Comparison of ENCODE assay signal across 2 cellular contexts in the genomic region with DNA sequence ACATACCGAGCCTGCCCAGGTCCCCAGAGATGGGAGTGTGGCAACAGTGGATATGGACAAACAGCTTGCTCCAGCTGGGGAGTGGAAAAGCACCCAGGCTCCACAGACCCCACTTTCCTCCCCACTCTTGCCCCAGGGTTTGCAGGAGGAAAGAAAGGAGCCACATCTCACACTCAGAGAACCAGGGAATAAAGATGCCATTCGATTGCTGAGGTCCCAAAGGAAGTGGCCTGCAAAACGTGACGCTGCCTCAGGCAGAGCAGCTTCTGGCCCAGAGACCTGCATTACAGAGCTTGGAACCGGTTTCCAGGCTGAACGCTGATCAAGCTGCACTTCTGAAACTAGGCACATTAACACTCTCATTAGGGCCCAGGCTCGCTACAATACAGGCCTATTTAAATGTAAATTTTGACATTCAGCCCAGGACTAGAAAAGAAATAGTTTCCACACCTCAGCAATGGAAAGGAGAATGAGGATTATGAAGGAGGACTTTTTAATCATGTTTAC.
TF ChIP-seq lines count a peak whose summit lies in the region.

No MANE protein-coding gene starts in this region.

TF ChIP-seq in SK-N-SH, 30 proteins besides CTCF, POLR2A, EP300 and RAD21 (continued from another document):
- TF ChIP-seq MEF2A (IDR thresholded peaks at IDR 0.05; ENCODE audit: borderline replicate concordance, low read depth) = no peak
- TF ChIP-seq, protein P1, sequence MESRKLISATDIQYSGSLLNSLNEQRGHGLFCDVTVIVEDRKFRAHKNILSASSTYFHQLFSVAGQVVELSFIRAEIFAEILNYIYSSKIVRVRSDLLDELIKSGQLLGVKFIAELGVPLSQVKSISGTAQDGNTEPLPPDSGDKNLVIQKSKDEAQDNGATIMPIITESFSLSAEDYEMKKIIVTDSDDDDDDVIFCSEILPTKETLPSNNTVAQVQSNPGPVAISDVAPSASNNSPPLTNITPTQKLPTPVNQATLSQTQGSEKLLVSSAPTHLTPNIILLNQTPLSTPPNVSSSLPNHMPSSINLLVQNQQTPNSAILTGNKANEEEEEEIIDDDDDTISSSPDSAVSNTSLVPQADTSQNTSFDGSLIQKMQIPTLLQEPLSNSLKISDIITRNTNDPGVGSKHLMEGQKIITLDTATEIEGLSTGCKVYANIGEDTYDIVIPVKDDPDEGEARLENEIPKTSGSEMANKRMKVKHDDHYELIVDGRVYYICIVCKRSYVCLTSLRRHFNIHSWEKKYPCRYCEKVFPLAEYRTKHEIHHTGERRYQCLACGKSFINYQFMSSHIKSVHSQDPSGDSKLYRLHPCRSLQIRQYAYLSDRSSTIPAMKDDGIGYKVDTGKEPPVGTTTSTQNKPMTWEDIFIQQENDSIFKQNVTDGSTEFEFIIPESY (IDR thresholded peaks at IDR 0.05; ENCODE audit: borderline replicate concordance, low read depth) = no peak
- TF ChIP-seq MXI1 (IDR thresholded peaks at IDR 0.05; ENCODE audit: low read depth, low read length) = no peak
- TF ChIP-seq, protein P2, sequence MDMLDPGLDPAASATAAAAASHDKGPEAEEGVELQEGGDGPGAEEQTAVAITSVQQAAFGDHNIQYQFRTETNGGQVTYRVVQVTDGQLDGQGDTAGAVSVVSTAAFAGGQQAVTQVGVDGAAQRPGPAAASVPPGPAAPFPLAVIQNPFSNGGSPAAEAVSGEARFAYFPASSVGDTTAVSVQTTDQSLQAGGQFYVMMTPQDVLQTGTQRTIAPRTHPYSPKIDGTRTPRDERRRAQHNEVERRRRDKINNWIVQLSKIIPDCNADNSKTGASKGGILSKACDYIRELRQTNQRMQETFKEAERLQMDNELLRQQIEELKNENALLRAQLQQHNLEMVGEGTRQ (IDR thresholded peaks at IDR 0.05; ENCODE audit: borderline replicate concordance, low read depth, low read length) = no peak

TF ChIP-seq in SK-N-SH treated with all-trans-retinoic acid at 6 μM for 48 hours, 23 proteins besides CTCF, POLR2A, EP300 and RAD21 (continued from another document):
- TF ChIP-seq, protein P3, sequence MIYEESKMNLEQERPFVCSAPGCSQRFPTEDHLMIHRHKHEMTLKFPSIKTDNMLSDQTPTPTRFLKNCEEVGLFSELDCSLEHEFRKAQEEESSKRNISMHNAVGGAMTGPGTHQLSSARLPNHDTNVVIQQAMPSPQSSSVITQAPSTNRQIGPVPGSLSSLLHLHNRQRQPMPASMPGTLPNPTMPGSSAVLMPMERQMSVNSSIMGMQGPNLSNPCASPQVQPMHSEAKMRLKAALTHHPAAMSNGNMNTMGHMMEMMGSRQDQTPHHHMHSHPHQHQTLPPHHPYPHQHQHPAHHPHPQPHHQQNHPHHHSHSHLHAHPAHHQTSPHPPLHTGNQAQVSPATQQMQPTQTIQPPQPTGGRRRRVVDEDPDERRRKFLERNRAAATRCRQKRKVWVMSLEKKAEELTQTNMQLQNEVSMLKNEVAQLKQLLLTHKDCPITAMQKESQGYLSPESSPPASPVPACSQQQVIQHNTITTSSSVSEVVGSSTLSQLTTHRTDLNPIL (CRISPR knock-in tag; IDR thresholded peaks at IDR 0.05; ENCODE audit: low read depth) = no peak
- TF ChIP-seq, protein P4, sequence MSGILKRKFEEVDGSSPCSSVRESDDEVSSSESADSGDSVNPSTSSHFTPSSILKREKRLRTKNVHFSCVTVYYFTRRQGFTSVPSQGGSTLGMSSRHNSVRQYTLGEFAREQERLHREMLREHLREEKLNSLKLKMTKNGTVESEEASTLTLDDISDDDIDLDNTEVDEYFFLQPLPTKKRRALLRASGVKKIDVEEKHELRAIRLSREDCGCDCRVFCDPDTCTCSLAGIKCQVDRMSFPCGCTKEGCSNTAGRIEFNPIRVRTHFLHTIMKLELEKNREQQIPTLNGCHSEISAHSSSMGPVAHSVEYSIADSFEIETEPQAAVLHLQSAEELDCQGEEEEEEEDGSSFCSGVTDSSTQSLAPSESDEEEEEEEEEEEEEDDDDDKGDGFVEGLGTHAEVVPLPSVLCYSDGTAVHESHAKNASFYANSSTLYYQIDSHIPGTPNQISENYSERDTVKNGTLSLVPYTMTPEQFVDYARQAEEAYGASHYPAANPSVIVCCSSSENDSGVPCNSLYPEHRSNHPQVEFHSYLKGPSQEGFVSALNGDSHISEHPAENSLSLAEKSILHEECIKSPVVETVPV (CRISPR knock-in tag; IDR thresholded peaks at IDR 0.05) = no peak
- no peak for TF ChIP-seq TCF4 (CRISPR knock-in tag; IDR thresholded peaks at IDR 0.05; ENCODE audit: borderline replicate concordance)
- no peak for TF ChIP-seq ISL1 (CRISPR knock-in tag; IDR thresholded peaks at IDR 0.05)
- TF ChIP-seq CSDC2 (CRISPR knock-in tag; IDR thresholded peaks at IDR 0.05) = no peak
